18 cellular contexts compared by ENCODE assay signal in genomic region chr2:65392609-65393008, GRCh38.
"Had no signal": no experiment of that assay in that cellular context is flagged by ENCODE, and none has a peak within 500 bp of the region (broad histone marks: within the 10 kb centered on the region; RNA-seq: fewer than 3 reads in every experiment).

No MANE protein-coding gene starts in this region.

- H3K4me3 ChIP-seq: breast epithelium, coronary artery, esophagus muscularis mucosa, stomach had no signal

- H3K36me3 ChIP-seq: breast epithelium, esophagus muscularis mucosa, neutrophil, stomach had no signal

- H2AFZ ChIP-seq: parathyroid adenoma had no signal

- H3K27me3 ChIP-seq: breast epithelium, esophagus muscularis mucosa, neutrophil, stomach had no signal

- H3K9me3 ChIP-seq: breast epithelium, esophagus muscularis mucosa, neutrophil, stomach had no signal

- DNase-seq: activated CD4-positive, alpha-beta memory T cell treated with anti-CD3 and anti-CD28 coated beads, Interleukin-2, amount 10 ng/mL, durations not matched to agents 7 days and 5 days; activated CD4-positive, alpha-beta T cell treated with anti-CD3 and anti-CD28 coated beads for 4 hours; activated CD8-positive, alpha-beta memory T cell treated with anti-CD3 and anti-CD28 coated beads, Interleukin-2, amount 10 ng/mL, durations not matched to agents 7 days and 5 days; activated naive CD4-positive, alpha-beta T cell treated with Interleukin-2 at 50 U/mL for 16 hours; activated T-cell treated with anti-CD3 and anti-CD28 coated beads, Interleukin-2, amount 50 U/mL, for 1 hour; left cardiac atrium; stimulated activated CD4-positive, alpha-beta T cell treated with anti-CD3 and anti-CD28 coated beads, Interleukin-4, amount 100 ng/mL, for 24 hours; stomach; T-helper 17 cell had no signal

- ATAC-seq: activated CD8-positive, alpha-beta memory T cell treated with anti-CD3 and anti-CD28 coated beads, Interleukin-2, amount 10 ng/mL, durations not matched to agents 7 days and 5 days; left cardiac atrium; natural killer cell treated with Interleukin-12 subunit alpha and Interleukin-12 subunit beta and Interleukin-15 and Interleukin-18, amount 100 ng/mL, for 72 hours; sciatic nerve; stimulated activated effector memory CD8-positive, alpha-beta T cell treated with anti-CD3 and anti-CD28 coated beads, Interleukin-12 subunit alpha, Interleukin-12 subunit beta, amount 100 ng/mL, for 72 hours; T-helper 17 cell; WTC11 had no signal

- H3K27ac ChIP-seq: breast epithelium, coronary artery, esophagus muscularis mucosa, neutrophil, parathyroid adenoma, stomach had no signal
